ENCODE assay signal across 20 cellular contexts in genomic region chr1:170487503-170487902, GRCh38. TPM values are rescaled to one million over a fixed set of nuclear protein-coding genes. Genes with fewer than 3 reads are reported as not detected.
A peak's percentile ranks its signal among the peaks of the same experiment; 100 is the strongest.
DNase-seq lines count a peak whose midpoint lies in the region; ATAC-seq, FAIRE-seq and TF ChIP-seq lines count a peak whose summit lies in the region.
"Had no signal": no experiment of that assay in that cellular context is flagged by ENCODE, and none has a peak within 500 bp of the region (broad histone marks: within the 10 kb centered on the region; RNA-seq: fewer than 3 reads in every experiment).

No MANE protein-coding gene starts in this region.

- H3K4me3 ChIP-seq in DND-41 (ENCODE audit: low read depth in 1 of 2, low read length in 2 of 2) (no peak overlapping the region), HUES48 (ENCODE audit: low read depth, low read length) (no peak overlapping the region), ascending aorta (no peak overlapping the region)
- H3K4me3 ChIP-seq: A549, GM12878 had no signal

- H3K9me3 Mint-ChIP-seq in WTC11, result peaks cover 16% of the 10 kb centered on the region
- H3K9me3 Mint-ChIP-seq: HFFc6 had no signal

- intact Hi-C loops in ascending aorta (cut with DNase I), result no loop called here

- H3K79me2 ChIP-seq in DND-41 (ENCODE audit: insufficient read depth, low read length), result no peaks in the 10 kb centered on the region

- H2AFZ ChIP-seq in DND-41 (ENCODE audit: low read depth, low read length), result peak overlapping the region; percentile 50; the same call in 1 of the 2 replicates

- H3K9ac ChIP-seq in DND-41 (ENCODE audit: low read depth, low read length) (no peak overlapping the region), HUES48 (ENCODE audit: low read depth, low read length) (no peak overlapping the region)

- H3K27ac ChIP-seq in DND-41 (ENCODE audit: low read length) (peak overlapping the region; percentile 39; the same call in 1 of the 2 replicates), HUES48 (ENCODE audit: low read depth, low read length) (peak overlapping the region; percentile 80), ascending aorta (no peak overlapping the region)
- H3K27ac ChIP-seq: 22Rv1, A549, C4-2B had no signal

- CTCF ChIA-PET in WTC11 (lab: Charles Lee), result no interaction called here

- peaks cover 19% of the 10 kb centered on the region for H3K4me1 ChIP-seq in DND-41 (ENCODE audit: insufficient read depth, low read length)
- peaks cover 30% of the 10 kb centered on the region for H3K4me1 ChIP-seq in HUES48 (ENCODE audit: control insufficient read depth, insufficient read depth, low read length)
- H3K4me1 ChIP-seq in ascending aorta, result no peaks in the 10 kb centered on the region
- H3K4me1 ChIP-seq: A549, Caco-2 had no signal

- peak overlapping the region; percentile 93 for H3K27ac Mint-ChIP-seq in WTC11
- H3K27ac Mint-ChIP-seq: CD4-positive, alpha-beta T cell; HFFc6 had no signal

- POLR2A ChIA-PET in WTC11 (lab: Charles Lee), result no interaction called here

- H3K9me3 ChIP-seq in DND-41 (ENCODE audit: insufficient read depth, low read length, severe bottlenecking) (no peaks in the 10 kb centered on the region), HUES48 (ENCODE audit: control insufficient read depth, insufficient read depth, low read length) (no peaks in the 10 kb centered on the region), ascending aorta (no peaks in the 10 kb centered on the region)
- H3K9me3 ChIP-seq: A549, Caco-2 had no signal

- DNase-seq in DND-41 (no peak), WTC11 (ENCODE audit: low spot score) (no peak), iPS-NIHi11 (ENCODE audit: low spot score) (peak; percentile 24), RCC 7860 (ENCODE audit: low spot score) (no peak), ascending aorta (ENCODE audit: low spot score in 2 of 2) (no peak), kidney tubule cell (ENCODE audit: low spot score) (no peak)
- no peak for DNase-seq in activated naive CD4-positive, alpha-beta T cell treated with anti-CD3 and anti-CD28 coated beads, Interleukin-2, amount 50 U/mL, for 16 hours
- DNase-seq: AML-193; Caco-2; CD4-positive, alpha-beta T cell; HFFc6 had no signal

- TF ChIP-seq CTCF in DND-41 (IDR thresholded peaks at IDR 0.05; ENCODE audit: borderline replicate concordance, extremely low read depth, low read length, poor library complexity, severe bottlenecking), result no peak
- no peak for TF ChIP-seq CTCF in WTC11 (IDR thresholded peaks at IDR 0.05)
- no peak for TF ChIP-seq CTCF in ascending aorta (IDR thresholded peaks at IDR 0.05)

- no peak overlapping the region for H3K4me2 ChIP-seq in DND-41 (ENCODE audit: insufficient read depth, low read length)
- H3K4me2 ChIP-seq: A549 had no signal

- H3K27me3 Mint-ChIP-seq in WTC11 (ENCODE audit: low read depth), result peaks cover 28% of the 10 kb centered on the region

- no peak for ATAC-seq in DND-41 (ENCODE audit: insufficient read depth, low read depth)
- ATAC-seq in WTC11, result peak; percentile 83
- ATAC-seq: A549, GM12878, HCT116 had no signal

- no peaks in the 10 kb centered on the region for H4K20me1 ChIP-seq in DND-41 (ENCODE audit: insufficient read depth, low read length)

- H3K36me3 Mint-ChIP-seq in WTC11, result peaks cover 9% of the 10 kb centered on the region

- H3K27me3 ChIP-seq in DND-41 (ENCODE audit: insufficient read depth, low read length, poor library complexity) (no peaks in the 10 kb centered on the region), HUES48 (ENCODE audit: control insufficient read depth, insufficient read depth, low read length) (no peaks in the 10 kb centered on the region), ascending aorta (no peaks in the 10 kb centered on the region)

- peaks cover 42% of the 10 kb centered on the region for H3K4me1 Mint-ChIP-seq in WTC11

- FAIRE-seq in RCC 7860 (lab: Jason Lieb, UNC), result no peak
- FAIRE-seq: A549, D721Med, GM12878, H54, HTR-8/SVneo had no signal

- H3K4me3 Mint-ChIP-seq in WTC11, result no peak overlapping the region
- H3K4me3 Mint-ChIP-seq: CD4-positive, alpha-beta T cell; HFFc6 had no signal

- H3K36me3 ChIP-seq in DND-41 (ENCODE audit: insufficient read depth, low read length) (no peaks in the 10 kb centered on the region), HUES48 (ENCODE audit: control insufficient read depth, insufficient read depth, low read length) (no peaks in the 10 kb centered on the region), ascending aorta (no peaks in the 10 kb centered on the region)

TF ChIP-seq in WTC11, 78 proteins besides CTCF, POLR2A, EP300 and RAD21:
- peak; percentile 70; the same call in 1 of the 2 replicates for TF ChIP-seq FOXK1 (CRISPR knock-in tag; IDR thresholded peaks at IDR 0.05)
- TF ChIP-seq MAX (CRISPR knock-in tag; IDR thresholded peaks at IDR 0.05), result no peak
- TF ChIP-seq, protein P1, sequence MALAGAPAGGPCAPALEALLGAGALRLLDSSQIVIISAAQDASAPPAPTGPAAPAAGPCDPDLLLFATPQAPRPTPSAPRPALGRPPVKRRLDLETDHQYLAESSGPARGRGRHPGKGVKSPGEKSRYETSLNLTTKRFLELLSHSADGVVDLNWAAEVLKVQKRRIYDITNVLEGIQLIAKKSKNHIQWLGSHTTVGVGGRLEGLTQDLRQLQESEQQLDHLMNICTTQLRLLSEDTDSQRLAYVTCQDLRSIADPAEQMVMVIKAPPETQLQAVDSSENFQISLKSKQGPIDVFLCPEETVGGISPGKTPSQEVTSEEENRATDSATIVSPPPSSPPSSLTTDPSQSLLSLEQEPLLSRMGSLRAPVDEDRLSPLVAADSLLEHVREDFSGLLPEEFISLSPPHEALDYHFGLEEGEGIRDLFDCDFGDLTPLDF (CRISPR knock-in tag; IDR thresholded peaks at IDR 0.05), result no peak
- peak; percentile 57; the same call in 1 of the 2 replicates for TF ChIP-seq FOXP4 (CRISPR knock-in tag; IDR thresholded peaks at IDR 0.05)
- TF ChIP-seq TP53 (CRISPR knock-in tag; IDR thresholded peaks at IDR 0.05), result no peak
- no peak for TF ChIP-seq JAZF1 (CRISPR knock-in tag; IDR thresholded peaks at IDR 0.05)
- TF ChIP-seq FOXP1 (CRISPR knock-in tag; IDR thresholded peaks at IDR 0.05; ENCODE audit: borderline replicate concordance), result no peak
- TF ChIP-seq, protein P2, sequence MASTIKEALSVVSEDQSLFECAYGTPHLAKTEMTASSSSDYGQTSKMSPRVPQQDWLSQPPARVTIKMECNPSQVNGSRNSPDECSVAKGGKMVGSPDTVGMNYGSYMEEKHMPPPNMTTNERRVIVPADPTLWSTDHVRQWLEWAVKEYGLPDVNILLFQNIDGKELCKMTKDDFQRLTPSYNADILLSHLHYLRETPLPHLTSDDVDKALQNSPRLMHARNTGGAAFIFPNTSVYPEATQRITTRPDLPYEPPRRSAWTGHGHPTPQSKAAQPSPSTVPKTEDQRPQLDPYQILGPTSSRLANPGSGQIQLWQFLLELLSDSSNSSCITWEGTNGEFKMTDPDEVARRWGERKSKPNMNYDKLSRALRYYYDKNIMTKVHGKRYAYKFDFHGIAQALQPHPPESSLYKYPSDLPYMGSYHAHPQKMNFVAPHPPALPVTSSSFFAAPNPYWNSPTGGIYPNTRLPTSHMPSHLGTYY (CRISPR knock-in tag; IDR thresholded peaks at IDR 0.05), result no peak
- no peak for TF ChIP-seq EMX1 (CRISPR knock-in tag; IDR thresholded peaks at IDR 0.05)
- TF ChIP-seq ATF1 (CRISPR knock-in tag; IDR thresholded peaks at IDR 0.05), result no peak

RNA-seq across cellular contexts. Expression of gene GORAB, which starts 44.5 kb away (rescaled TPM):
- 8.8 to 9.9 TPM (median 9.1 TPM) in 3 replicates for total RNA-seq in WTC11 (2021)
- 4.9 TPM for total RNA-seq in ascending aorta

Comparison
In these comparisons a context has a peak if more than half of its experiments do, and no peak if none do; other contexts are left out.
1. H3K27ac ChIP-seq: peak in DND-41 (single experiment) and HUES48 (single experiment); none in ascending aorta (0 of 2).